Comparison of ENCODE assay signal across 14 cellular contexts in genomic region chr2:46010223-46010924, GRCh38.
DNase-seq lines count a peak whose midpoint lies in the region; ATAC-seq and TF ChIP-seq lines count a peak whose summit lies in the region.
"Had no signal": no experiment of that assay in that cellular context is flagged by ENCODE, and none has a peak within 500 bp of the region (broad histone marks: within the 10 kb centered on the region; RNA-seq: fewer than 3 reads in every experiment).

No MANE protein-coding gene starts in this region.

- TF ChIP-seq RAD21 in SK-N-SH (IDR thresholded peaks at IDR 0.05; ENCODE audit: low read length), result no peak

- peaks cover 9% of the 10 kb centered on the region for H3K36me3 Mint-ChIP-seq in activated CD8-positive, alpha-beta T cell treated with anti-CD3 and anti-CD28 coated beads, Interleukin-2, amount 10 ng/mL, durations not matched to agents 7 days and 5 days (ENCODE audit: low read depth)

- no peaks in the 10 kb centered on the region for H3K9me3 Mint-ChIP-seq in activated CD8-positive, alpha-beta T cell treated with anti-CD3 and anti-CD28 coated beads, Interleukin-2, amount 10 ng/mL, durations not matched to agents 7 days and 5 days (ENCODE audit: insufficient read depth)
- H3K9me3 Mint-ChIP-seq: CD4-positive, alpha-beta T cell had no signal

- no peaks in the 10 kb centered on the region for H3K79me2 ChIP-seq in SK-N-SH (ENCODE audit: insufficient read depth)

- H3K4me3 ChIP-seq in SK-N-SH (ENCODE audit: low read depth in 2 of 2, low read length in 1 of 2) (no peak overlapping the region), upper lobe of right lung (no peak overlapping the region)
- H3K4me3 ChIP-seq: HAP-1 had no signal

- H3K27me3 Mint-ChIP-seq in activated CD8-positive, alpha-beta T cell treated with anti-CD3 and anti-CD28 coated beads, Interleukin-2, amount 10 ng/mL, durations not matched to agents 7 days and 5 days (ENCODE audit: low read depth), result no peaks in the 10 kb centered on the region
- H3K27me3 Mint-ChIP-seq: B cell; CD4-positive, alpha-beta T cell had no signal

- H3K4me1 ChIP-seq in SK-N-SH (ENCODE audit: control insufficient read depth in 1 of 2, insufficient read depth in 2 of 2, low read depth in 1 of 2, low read length in 1 of 2) (peaks cover 7 to 21% of the 10 kb centered on the region in 2 experiments; a peak in 3 of 4 replicates), upper lobe of right lung (peaks cover 3% of the 10 kb centered on the region)
- H3K4me1 ChIP-seq: HAP-1 had no signal

- TF ChIP-seq CTCF in SK-N-SH (IDR thresholded peaks at IDR 0.05), result no peak
- TF ChIP-seq CTCF in upper lobe of right lung (IDR thresholded peaks at IDR 0.05), result no peak

- 92% methylated on average over 5 of the region's 5 CpGs for WGBS in SK-N-SH (ENCODE audit: low lambda C conversion rate)

- H3K9me2 ChIP-seq in SK-N-SH, result no peaks in the 10 kb centered on the region

- H3K27me3 ChIP-seq in SK-N-SH (ENCODE audit: insufficient read depth) (no peaks in the 10 kb centered on the region), upper lobe of right lung (no peaks in the 10 kb centered on the region)

- H3K4me3 Mint-ChIP-seq in activated CD8-positive, alpha-beta T cell treated with anti-CD3 and anti-CD28 coated beads, Interleukin-2, amount 10 ng/mL, durations not matched to agents 7 days and 5 days, result no peak overlapping the region
- H3K4me3 Mint-ChIP-seq: B cell; CD4-positive, alpha-beta T cell had no signal

- ATAC-seq in SK-N-SH treated with all-trans-retinoic acid at 6 μM for 48 hours (peak; percentile 17; the same call in 2 of the 3 replicates), left lobe of liver (peak; percentile 69), upper lobe of right lung (no peak)
- ATAC-seq in activated CD8-positive, alpha-beta T cell treated with anti-CD3 and anti-CD28 coated beads, Interleukin-2, amount 10 ng/mL, durations not matched to agents 7 days and 5 days, result no peak

- no peak overlapping the region for H3K27ac Mint-ChIP-seq in activated CD8-positive, alpha-beta T cell treated with anti-CD3 and anti-CD28 coated beads, Interleukin-2, amount 10 ng/mL, durations not matched to agents 7 days and 5 days
- H3K27ac Mint-ChIP-seq: B cell; CD4-positive, alpha-beta T cell had no signal

- H3K9me3 ChIP-seq in SK-N-SH (no peaks in the 10 kb centered on the region), upper lobe of right lung (no peaks in the 10 kb centered on the region)
- H3K9me3 ChIP-seq: HAP-1 had no signal

- H3F3A ChIP-seq in SK-N-SH (replicated peaks; ENCODE audit: insufficient read depth), result peaks cover 6% of the 10 kb centered on the region

- H3K36me3 ChIP-seq in SK-N-SH (replicated peaks in 1 of 2; ENCODE audit: control insufficient read depth in 1 of 2, insufficient read depth in 2 of 2, low read length in 1 of 2), result peaks cover 12 to 26% of the 10 kb centered on the region in 2 experiments
- peaks cover 41% of the 10 kb centered on the region for H3K36me3 ChIP-seq in upper lobe of right lung
- H3K36me3 ChIP-seq: HAP-1 had no signal

- H3K9ac ChIP-seq in SK-N-SH, result no peak overlapping the region

- peaks cover 14% of the 10 kb centered on the region for H3K4me1 Mint-ChIP-seq in activated CD8-positive, alpha-beta T cell treated with anti-CD3 and anti-CD28 coated beads, Interleukin-2, amount 10 ng/mL, durations not matched to agents 7 days and 5 days (ENCODE audit: low read depth)
- H3K4me1 Mint-ChIP-seq: B cell had no signal

- H3K27ac ChIP-seq in SK-N-SH (ENCODE audit: low read depth in 2 of 2, low read length in 1 of 2), result peak overlapping the region in 1 of 2 experiments; percentile 28; a peak in 2 of 4 replicates
- H3K27ac ChIP-seq in upper lobe of right lung, result peak overlapping the region; percentile 19
- H3K27ac ChIP-seq: 22Rv1 had no signal

- POLR2A ChIA-PET in SK-N-SH (lab: Yijun Ruan, JAX), result no interaction called here
- POLR2A ChIA-PET in activated CD8-positive, alpha-beta T cell treated with anti-CD3 and anti-CD28 coated beads, Interleukin-2, amount 10 ng/mL, durations not matched to agents 7 days and 5 days (lab: Charles Lee), result no interaction called here

- no peak overlapping the region for H3K4me2 ChIP-seq in SK-N-SH

- TF ChIP-seq EP300 in SK-N-SH (IDR thresholded peaks at IDR 0.05; ENCODE audit: borderline replicate concordance in 1 of 2, low read depth in 1 of 2, low read length in 1 of 2), result no peak

- H4K20me1 ChIP-seq in SK-N-SH (ENCODE audit: insufficient read depth), result no peaks in the 10 kb centered on the region

- CTCF ChIA-PET in SK-N-SH (lab: Yijun Ruan, JAX), result interaction anchor here (0.6 to 2.3 kb wide), 48 partner anchors 9 to 641 kb away, joined by 3 to 26 read pairs (median 5); partner anchors contain the start of gene EPAS1
- CTCF ChIA-PET in activated CD8-positive, alpha-beta T cell treated with anti-CD3 and anti-CD28 coated beads, Interleukin-2, amount 10 ng/mL, durations not matched to agents 7 days and 5 days (lab: Charles Lee), result interaction anchor here (0.5 to 2.3 kb wide), 20 partner anchors 8 to 1569 kb away, joined by 3 to 14 read pairs (median 6); no protein-coding TSS in a partner anchor

- no peak overlapping the region for H2AFZ ChIP-seq in SK-N-SH (ENCODE audit: low read depth)

- intact Hi-C loops in upper lobe of right lung (cut with DNase I), result loop anchor here (10.0 kb wide), 1 partner anchor 284 kb away; the partner anchor contains the start of gene EPAS1

- DNase-seq in SK-N-SH (no peak), cerebellar cortex (ENCODE audit: low spot score) (peak; percentile 3), left lobe of liver (ENCODE audit: low spot score) (no peak), upper lobe of right lung (no peak), inferior parietal cortex (ENCODE audit: extremely low spot score) (no peak), NCI-H510A treated with DMSO at 0.1 percent for 48 hours (lab: John Stamatoyannopoulos, UW) (no peak)
- no peak for DNase-seq in activated CD8-positive, alpha-beta T cell treated with anti-CD3 and anti-CD28 coated beads, Interleukin-2, amount 10 ng/mL, durations not matched to agents 7 days and 5 days
- DNase-seq: C1 segment of cervical spinal cord; CD4-positive, alpha-beta T cell; GOT3 had no signal

TF ChIP-seq in SK-N-SH treated with all-trans-retinoic acid at 6 μM for 48 hours, 23 proteins besides CTCF, POLR2A, EP300 and RAD21:
- TF ChIP-seq ZNF70 (CRISPR knock-in tag; IDR thresholded peaks at IDR 0.05) (no peak), BACH2 (CRISPR knock-in tag; IDR thresholded peaks at IDR 0.05; ENCODE audit: borderline replicate concordance) (no peak), ARNTL (CRISPR knock-in tag; IDR thresholded peaks at IDR 0.05; ENCODE audit: borderline replicate concordance, low read depth) (no peak), SNAI2 (CRISPR knock-in tag; IDR thresholded peaks at IDR 0.05) (no peak), ZC3H10 (CRISPR knock-in tag; IDR thresholded peaks at IDR 0.05) (no peak)
TF ChIP-seq in SK-N-SH treated with all-trans-retinoic acid at 6 μM for 48 hours: peak in this region for 0.

TF ChIP-seq in SK-N-SH, 30 proteins besides CTCF, POLR2A, EP300 and RAD21:
- TF ChIP-seq FOXJ3 (CRISPR knock-in tag; IDR thresholded peaks at IDR 0.05), result no peak
- TF ChIP-seq GATA2 (CRISPR knock-in tag; IDR thresholded peaks at IDR 0.05), result no peak
- no peak for TF ChIP-seq IRF3 (IDR thresholded peaks at IDR 0.05; ENCODE audit: low read depth, low read length)
- TF ChIP-seq GABPA (IDR thresholded peaks at IDR 0.05; ENCODE audit: low read depth), result no peak
- no peak for TF ChIP-seq RXRA (IDR thresholded peaks at IDR 0.05; ENCODE audit: borderline replicate concordance, low read depth)
- no peak for TF ChIP-seq NFIC (IDR thresholded peaks at IDR 0.05; ENCODE audit: borderline replicate concordance)
- TF ChIP-seq MXI1 (IDR thresholded peaks at IDR 0.05; ENCODE audit: low read depth, low read length), result no peak
- no peak for TF ChIP-seq SMC3 (IDR thresholded peaks at IDR 0.05; ENCODE audit: low read depth, low read length)
- TF ChIP-seq USF2 (IDR thresholded peaks at IDR 0.05; ENCODE audit: borderline replicate concordance, low read depth, low read length), result no peak
- no peak for TF ChIP-seq TCF12 (IDR thresholded peaks at IDR 0.05)

Comparison
In these comparisons a context has a peak if more than half of its experiments do, and no peak if none do; other contexts are left out.
1. ATAC-seq: peak in SK-N-SH treated with all-trans-retinoic acid at 6 μM for 48 hours (single experiment) and left lobe of liver (single experiment); none in upper lobe of right lung (single experiment) and activated CD8-positive, alpha-beta T cell treated with anti-CD3 and anti-CD28 coated beads, Interleukin-2, amount 10 ng/mL, durations not matched to agents 7 days and 5 days (single experiment).